In genomic region chr2:165646321-165646801, GRCh38 we compare ENCODE assay signal across 1 cellular context.
TF ChIP-seq lines count a peak whose summit lies in the region.

No MANE protein-coding gene starts in this region.

TF ChIP-seq in WTC11, 78 proteins besides CTCF, POLR2A, EP300 and RAD21 (continued from another document):
- TF ChIP-seq PREB (CRISPR knock-in tag; IDR thresholded peaks at IDR 0.05; ENCODE audit: borderline replicate concordance) (no peak), JUN (CRISPR knock-in tag; IDR thresholded peaks at IDR 0.05) (no peak), E2F5 (CRISPR knock-in tag; IDR thresholded peaks at IDR 0.05) (no peak)
